Comparison of ENCODE assay signal across 8 cellular contexts in genomic region chr1:97919568-97920261, GRCh38. TPM values are rescaled to one million over a fixed set of nuclear protein-coding genes. Genes with fewer than 3 reads are reported as not detected.
DNase-seq lines count a peak whose midpoint lies in the region; ATAC-seq and TF ChIP-seq lines count a peak whose summit lies in the region.

No MANE protein-coding gene starts in this region.

- H3K4me3 ChIP-seq in NB4 (ENCODE audit: low read depth, low read length) (peak overlapping the region; percentile 93), neural cell (ENCODE audit: low read length) (peak overlapping the region; percentile 89)

- no peak for TF ChIP-seq POLR2A in NB4 (IDR thresholded peaks at IDR 0.05; ENCODE audit: extremely low read depth, insufficient read length)

- H3K36me3 ChIP-seq in ES-I3 (ENCODE audit: insufficient read depth, low read length): no peaks in the 10 kb centered on the region
- H3K36me3 ChIP-seq in neural cell (ENCODE audit: insufficient read depth, low read length): no peaks in the 10 kb centered on the region

- H3K9me3 ChIP-seq in ES-I3 (ENCODE audit: control insufficient read depth, insufficient read depth, low read length) (no peaks in the 10 kb centered on the region), neural cell (ENCODE audit: low read length) (no peaks in the 10 kb centered on the region)

- TF ChIP-seq CTCF in NB4 (IDR thresholded peaks at IDR 0.05; ENCODE audit: low read depth, low read length) (no peak), neural cell (IDR thresholded peaks at IDR 0.05; ENCODE audit: poor library complexity, severe bottlenecking) (no peak)

- peaks cover 36% of the 10 kb centered on the region for H3K36me3 Mint-ChIP-seq in dendritic cell treated with granulocyte-macrophage colony-stimulating factor and Interleukin-4, amounts not matched to agents 40 ng/mL and 50 ng/mL, for 4 days (ENCODE audit: low read depth)

- H3K27me3 ChIP-seq in neural cell (ENCODE audit: insufficient read depth, low read depth, low read length): no peaks in the 10 kb centered on the region

- H3K9ac ChIP-seq in ES-I3 (ENCODE audit: low read depth, low read length): peak overlapping the region; percentile 89; the same call in 1 of the 2 replicates
- H3K9ac ChIP-seq in neural cell (ENCODE audit: low read length): peak overlapping the region; percentile 63

- no peaks in the 10 kb centered on the region for H3K9me2 ChIP-seq in neural cell (ENCODE audit: insufficient read depth, low read length)

- peaks cover 2% of the 10 kb centered on the region for H3F3A ChIP-seq in neural cell (ENCODE audit: insufficient read depth, low read length, poor library complexity, severe bottlenecking)

- intact Hi-C loops in dendritic cell treated with granulocyte-macrophage colony-stimulating factor and Interleukin-4, amounts not matched to agents 40 ng/mL and 50 ng/mL, for 4 days (cut with micrococcal nuclease): loop anchor here (2.0 to 5.0 kb wide), 4 partner anchors 13 to 133 kb away; no protein-coding TSS in a partner anchor

- ATAC-seq in GM18519 (IDR thresholded peaks at IDR 0.05; ENCODE audit: low FRiP score, unreplicated experiment): no peak

- peaks cover 14% of the 10 kb centered on the region for H3K79me2 ChIP-seq in neural cell (replicated peaks; ENCODE audit: insufficient read depth, low read length)

- H3K4me1 Mint-ChIP-seq in dendritic cell treated with granulocyte-macrophage colony-stimulating factor and Interleukin-4, amounts not matched to agents 40 ng/mL and 50 ng/mL, for 4 days (ENCODE audit: low read depth): peaks cover 38% of the 10 kb centered on the region

- H3K9me3 Mint-ChIP-seq in dendritic cell treated with granulocyte-macrophage colony-stimulating factor and Interleukin-4, amounts not matched to agents 40 ng/mL and 50 ng/mL, for 4 days: no peaks in the 10 kb centered on the region

- no peak for TF ChIP-seq RAD21 in neural cell (conservative IDR thresholded peaks at IDR 0.05)

- H3K4me2 ChIP-seq in neural cell (ENCODE audit: low read length): peak overlapping the region; percentile 45

- peak overlapping the region; percentile 95 for H3K4me3 Mint-ChIP-seq in dendritic cell treated with granulocyte-macrophage colony-stimulating factor and Interleukin-4, amounts not matched to agents 40 ng/mL and 50 ng/mL, for 4 days

- H4K20me1 ChIP-seq in neural cell (ENCODE audit: insufficient read depth): no peaks in the 10 kb centered on the region

- peak overlapping the region; percentile 97 for H3K27ac Mint-ChIP-seq in dendritic cell treated with granulocyte-macrophage colony-stimulating factor and Interleukin-4, amounts not matched to agents 40 ng/mL and 50 ng/mL, for 4 days

- no peak for TF ChIP-seq EP300 in neural cell (conservative IDR thresholded peaks at IDR 0.05; ENCODE audit: poor library complexity, severe bottlenecking)

- H3K27ac ChIP-seq in neural cell (ENCODE audit: low read length): no peak overlapping the region

- H3K4me1 ChIP-seq in ES-I3 (ENCODE audit: insufficient read depth, low read length): peaks cover 5% of the 10 kb centered on the region; the same call in 1 of the 2 replicates

- H2AFZ ChIP-seq in neural cell (ENCODE audit: low read depth, low read length): no peak overlapping the region

- DNase-seq in NB4 (ENCODE audit: low read depth) (peak; percentile 39), activated gamma-delta T cell treated with Interleukin-2 at 50 U/mL for 16 hours (no peak), NCI-H510A (lab: John Stamatoyannopoulos, UW) (no peak), GF-D8 (lab: John Stamatoyannopoulos, UW) (no peak)

- no peaks in the 10 kb centered on the region for H3K27me3 Mint-ChIP-seq in dendritic cell treated with granulocyte-macrophage colony-stimulating factor and Interleukin-4, amounts not matched to agents 40 ng/mL and 50 ng/mL, for 4 days

TF ChIP-seq in neural cell, 6 proteins besides CTCF, POLR2A, EP300 and RAD21:
- TF ChIP-seq POLR2AphosphoS5 (IDR thresholded peaks at IDR 0.05): no peak
TF ChIP-seq in neural cell: peak in this region for 0.

RNA-seq across cellular contexts. Expression of gene DPYD, which starts 1.1 kb away (rescaled TPM):
- polyA plus RNA-seq in neural cell: 6.7 and 8.2 TPM in 2 replicates
- 27.5 and 33.2 TPM in 2 replicates for polyA minus RNA-seq in neural cell
